18 cellular contexts compared by ENCODE assay signal in genomic region chr6:109790131-109790530, GRCh38.
DNase-seq lines count a peak whose midpoint lies in the region; ATAC-seq, FAIRE-seq and TF ChIP-seq lines count a peak whose summit lies in the region.
"Had no signal": no experiment of that assay in that cellular context is flagged by ENCODE, and none has a peak within 500 bp of the region (broad histone marks: within the 10 kb centered on the region; RNA-seq: fewer than 3 reads in every experiment).

No MANE protein-coding gene starts in this region.

- no peak for TF ChIP-seq EP300 in A549 (IDR thresholded peaks at IDR 0.05)

- H3K4me1 ChIP-seq in A549 = peaks cover 47% of the 10 kb centered on the region

- no peak overlapping the region for H3K4me3 ChIP-seq in A549
- no peak overlapping the region for H3K4me3 ChIP-seq in astrocyte of the cerebellum (ENCODE audit: low read depth, low read length)
- H3K4me3 ChIP-seq: heart right ventricle, left lung, PC-9 had no signal

- no peak overlapping the region for H3K27ac ChIP-seq in A549
- H3K27ac ChIP-seq: heart right ventricle, left lung, PC-9 had no signal

- TF ChIP-seq RAD21 in A549 (conservative IDR thresholded peaks at IDR 0.05 in 1 of 2, IDR thresholded peaks at IDR 0.05 in 1 of 2) = no peak

- intact Hi-C loops in head of caudate nucleus (cut with DNase I) = no loop called here

- DNase-seq in A549 (ENCODE audit: low read depth in 1 of 2, low spot score in 1 of 2) (no peak), HS-27A (ENCODE audit: low read depth) (peak; percentile 81), astrocyte of the cerebellum (ENCODE audit: low read depth) (peak; percentile 22), kidney glomerular epithelial cell (lab: John Stamatoyannopoulos, UW) (peak; percentile 48), SW480 (ENCODE audit: low spot score) (no peak), head of caudate nucleus (no peak)
- no peak for DNase-seq in activated naive CD4-positive, alpha-beta T cell (lab: John Stamatoyannopoulos, UW)
- no peak for DNase-seq in activated CD4-positive, CD25-positive, alpha-beta regulatory T cell (lab: John Stamatoyannopoulos, UW)
- DNase-seq: activated CD4-positive, alpha-beta T cell treated with anti-CD3 and anti-CD28 coated beads for 36 hours; activated T-cell treated with anti-CD3 and anti-CD28 coated beads, Interleukin-2, amount 50 U/mL, for 4 hours; amygdala; effector CD8-positive, alpha-beta T cell; heart right ventricle; KG1; left lung; NCI-H1694 treated with DMSO at 0.1 percent for 48 hours; NCI-H510A had no signal

- CTCF ChIA-PET in A549 (lab: Yijun Ruan, JAX) = no interaction called here

- no peak for FAIRE-seq in A549 (lab: Jason Lieb, UNC)

- no peaks in the 10 kb centered on the region for H3K9me3 ChIP-seq in A549
- H3K9me3 ChIP-seq: heart right ventricle, left lung had no signal

- in situ Hi-C loops in astrocyte of the cerebellum (cut with HindIII; ENCODE audit: low sequenced_read_pairs) = no loop called here

- 0% methylated on average over 1 of the region's 1 CpG for WGBS in A549 (ENCODE audit: missing lambda C conversion rate)

- POLR2A ChIA-PET in A549 (lab: Yijun Ruan, JAX) = no interaction called here

- ATAC-seq in A549 = peak in 1 of 2 experiments; percentile 48; a peak in 2 of 6 replicates
- ATAC-seq: activated CD4-positive, alpha-beta T cell treated with anti-CD3 and anti-CD28 coated beads for 36 hours; activated T-cell treated with anti-CD3 and anti-CD28 coated beads, Interleukin-2, amount 50 U/mL, for 4 hours; heart right ventricle; left lung had no signal

- TF ChIP-seq CTCF in A549 (IDR thresholded peaks at IDR 0.05) (no peak), astrocyte of the cerebellum (IDR thresholded peaks at IDR 0.05; ENCODE audit: low read depth, low read length, missing control alignments) (no peak)

- no peak for TF ChIP-seq POLR2A in A549 (IDR thresholded peaks at IDR 0.05; ENCODE audit: low read length)

- peak overlapping the region; percentile 44 for H3K4me2 ChIP-seq in A549
- H3K4me2 ChIP-seq: PC-9 had no signal

TF ChIP-seq in A549, 52 proteins besides CTCF, POLR2A, EP300 and RAD21:
- TF ChIP-seq FOSB (CRISPR knock-in tag; IDR thresholded peaks at IDR 0.05) = no peak
- TF ChIP-seq RFX5 (IDR thresholded peaks at IDR 0.05) = no peak
- no peak for TF ChIP-seq FOSL2 (IDR thresholded peaks at IDR 0.05)
- no peak for TF ChIP-seq FOSL2 (CRISPR knock-in tag; IDR thresholded peaks at IDR 0.05)
- no peak for TF ChIP-seq TP53 (CRISPR knock-in tag; IDR thresholded peaks at IDR 0.05)
- TF ChIP-seq REST (IDR thresholded peaks at IDR 0.05) = no peak
- TF ChIP-seq, protein P1, sequence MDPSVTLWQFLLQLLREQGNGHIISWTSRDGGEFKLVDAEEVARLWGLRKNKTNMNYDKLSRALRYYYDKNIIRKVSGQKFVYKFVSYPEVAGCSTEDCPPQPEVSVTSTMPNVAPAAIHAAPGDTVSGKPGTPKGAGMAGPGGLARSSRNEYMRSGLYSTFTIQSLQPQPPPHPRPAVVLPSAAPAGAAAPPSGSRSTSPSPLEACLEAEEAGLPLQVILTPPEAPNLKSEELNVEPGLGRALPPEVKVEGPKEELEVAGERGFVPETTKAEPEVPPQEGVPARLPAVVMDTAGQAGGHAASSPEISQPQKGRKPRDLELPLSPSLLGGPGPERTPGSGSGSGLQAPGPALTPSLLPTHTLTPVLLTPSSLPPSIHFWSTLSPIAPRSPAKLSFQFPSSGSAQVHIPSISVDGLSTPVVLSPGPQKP (IDR thresholded peaks at IDR 0.05; ENCODE audit: low read depth, low read length) = no peak
- TF ChIP-seq FOXS1 (CRISPR knock-in tag; IDR thresholded peaks at IDR 0.05) = no peak
- TF ChIP-seq HEYL (CRISPR knock-in tag; IDR thresholded peaks at IDR 0.05) = no peak
- TF ChIP-seq, protein P2, sequence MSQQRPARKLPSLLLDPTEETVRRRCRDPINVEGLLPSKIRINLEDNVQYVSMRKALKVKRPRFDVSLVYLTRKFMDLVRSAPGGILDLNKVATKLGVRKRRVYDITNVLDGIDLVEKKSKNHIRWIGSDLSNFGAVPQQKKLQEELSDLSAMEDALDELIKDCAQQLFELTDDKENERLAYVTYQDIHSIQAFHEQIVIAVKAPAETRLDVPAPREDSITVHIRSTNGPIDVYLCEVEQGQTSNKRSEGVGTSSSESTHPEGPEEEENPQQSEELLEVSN (IDR thresholded peaks at IDR 0.05; ENCODE audit: borderline replicate concordance, low read depth) = no peak
- no peak for TF ChIP-seq RARB (CRISPR knock-in tag; IDR thresholded peaks at IDR 0.05)
- TF ChIP-seq CBX8 (IDR thresholded peaks at IDR 0.05) = no peak
- TF ChIP-seq KDM1A (IDR thresholded peaks at IDR 0.05; ENCODE audit: low read depth) = no peak
- no peak for TF ChIP-seq MAX (IDR thresholded peaks at IDR 0.05)
- TF ChIP-seq ZFP36 (IDR thresholded peaks at IDR 0.05; ENCODE audit: borderline replicate concordance, partially characterized antibody) = no peak
- no peak for TF ChIP-seq HMGXB4 (CRISPR knock-in tag; IDR thresholded peaks at IDR 0.05; ENCODE audit: borderline replicate concordance)
- no peak for TF ChIP-seq MAZ (IDR thresholded peaks at IDR 0.05; ENCODE audit: borderline replicate concordance, low read depth, low read length)

Comparison
In these comparisons a context has a peak if more than half of its experiments do, and no peak if none do; other contexts are left out.
1. DNase-seq: peak in HS-27A (single experiment), astrocyte of the cerebellum (single experiment) and kidney glomerular epithelial cell (single experiment); none in A549 (0 of 2), SW480 (single experiment), activated naive CD4-positive, alpha-beta T cell (0 of 4), activated CD4-positive, CD25-positive, alpha-beta regulatory T cell (0 of 4) and head of caudate nucleus (0 of 42).